In genomic region chr1:173445164-173445563, GRCh38 we compare ENCODE assay signal across 16 cellular contexts. TPM values are rescaled to one million over a fixed set of nuclear protein-coding genes. Genes with fewer than 3 reads are reported as not detected.
A peak's percentile ranks its signal among the peaks of the same experiment; 100 is the strongest.
DNase-seq lines count a peak whose midpoint lies in the region; ATAC-seq and TF ChIP-seq lines count a peak whose summit lies in the region.
"Had no signal": no experiment of that assay in that cellular context is flagged by ENCODE, and none has a peak within 500 bp of the region (broad histone marks: within the 10 kb centered on the region; RNA-seq: fewer than 3 reads in every experiment).

No MANE protein-coding gene starts in this region.

- H3K4me1 Mint-ChIP-seq in activated B cell treated with CpG ODN at 0.5 μM for 24 hours, result peaks cover 22% of the 10 kb centered on the region
- H3K4me1 Mint-ChIP-seq: brain had no signal

- intact Hi-C loops in activated B cell treated with CpG ODN at 0.5 μM for 24 hours (cut with micrococcal nuclease), result no loop called here

- TF ChIP-seq CTCF in C4-2B (conservative IDR thresholded peaks at IDR 0.05), result no peak
- TF ChIP-seq CTCF in activated B cell treated with CpG ODN at 0.5 μM for 24 hours (IDR thresholded peaks at IDR 0.05), result no peak

- peaks cover 14% of the 10 kb centered on the region for H3K9me3 Mint-ChIP-seq in activated B cell treated with CpG ODN at 0.5 μM for 24 hours

- peaks cover 43% of the 10 kb centered on the region for H3K36me3 Mint-ChIP-seq in activated B cell treated with CpG ODN at 0.5 μM for 24 hours (ENCODE audit: low read depth)

- peak overlapping the region; percentile 60 for H3K27ac Mint-ChIP-seq in activated B cell treated with CpG ODN at 0.5 μM for 24 hours
- H3K27ac Mint-ChIP-seq: activated CD4-positive, alpha-beta memory T cell treated with anti-CD3 and anti-CD28 coated beads for 36 hours had no signal

- CTCF ChIA-PET in activated B cell treated with CpG ODN at 0.5 μM for 24 hours (lab: Charles Lee), result no interaction called here

- H3K27me3 Mint-ChIP-seq in activated B cell treated with CpG ODN at 0.5 μM for 24 hours, result no peaks in the 10 kb centered on the region
- H3K27me3 Mint-ChIP-seq: activated CD4-positive, alpha-beta memory T cell treated with anti-CD3 and anti-CD28 coated beads for 36 hours had no signal

- ATAC-seq in GM18498 (IDR thresholded peaks at IDR 0.05; ENCODE audit: unreplicated experiment) (peak; percentile 47), HG03432 (IDR thresholded peaks at IDR 0.05; ENCODE audit: unreplicated experiment) (peak; percentile 58), activated B cell treated with CpG ODN at 0.5 μM for 24 hours (ENCODE audit: low read depth) (no peak), GM19328 (IDR thresholded peaks at IDR 0.05; ENCODE audit: unreplicated experiment) (no peak), HG02759 (IDR thresholded peaks at IDR 0.05; ENCODE audit: unreplicated experiment) (no peak)

- peak overlapping the region; percentile 11; the same call in 1 of the 2 replicates for H3K27ac ChIP-seq in C4-2B
- H3K27ac ChIP-seq: prostate gland had no signal

- DNase-seq in activated B cell treated with CpG ODN at 0.5 μM for 24 hours (no peak), Ammon's horn (ENCODE audit: low spot score) (no peak)
- no peak for DNase-seq in effector CD8-positive, alpha-beta T cell (lab: John Stamatoyannopoulos, UW)
- DNase-seq: activated CD4-positive, alpha-beta memory T cell treated with anti-CD3 and anti-CD28 coated beads for 36 hours; hypothalamus; Kasumi-1; NCI-H187; NCI-H526; T-helper 9 cell had no signal

- POLR2A ChIA-PET in activated B cell treated with CpG ODN at 0.5 μM for 24 hours (lab: Charles Lee), result no interaction called here

- peak overlapping the region; percentile 12 for H3K4me3 Mint-ChIP-seq in activated B cell treated with CpG ODN at 0.5 μM for 24 hours
- H3K4me3 Mint-ChIP-seq: activated CD4-positive, alpha-beta memory T cell treated with anti-CD3 and anti-CD28 coated beads for 36 hours; brain had no signal

RNA-seq across cellular contexts. Expression of gene PRDX6, which starts 32.0 kb away (rescaled TPM):
- 125 and 129 TPM in 2 replicates for total RNA-seq in activated B cell treated with CpG ODN at 0.5 μM for 24 hours

Comparison
In these comparisons a context has a peak if more than half of its experiments do, and no peak if none do; other contexts are left out.
1. ATAC-seq: peak in GM18498 (single experiment) and HG03432 (single experiment); none in activated B cell treated with CpG ODN at 0.5 μM for 24 hours (single experiment), GM19328 (single experiment) and HG02759 (single experiment).